In genomic region chr19:10422846-10423245, GRCh38 we compare ENCODE assay signal across 30 cellular contexts. TPM values are rescaled to one million over a fixed set of nuclear protein-coding genes. Genes with fewer than 3 reads are reported as not detected.
DNase-seq lines count a peak whose midpoint lies in the region; ATAC-seq and TF ChIP-seq lines count a peak whose summit lies in the region.
"Had no signal": no experiment of that assay in that cellular context is flagged by ENCODE, and none has a peak within 500 bp of the region (broad histone marks: within the 10 kb centered on the region; RNA-seq: fewer than 3 reads in every experiment).

No MANE protein-coding gene starts in this region.

- H3K9me2 ChIP-seq in SK-N-SH = no peaks in the 10 kb centered on the region

- H3K27me3 ChIP-seq in SK-N-SH (ENCODE audit: insufficient read depth) = peaks cover 53% of the 10 kb centered on the region

- 42% methylated on average over 3 of the region's 3 CpGs for WGBS in SK-N-SH (ENCODE audit: low lambda C conversion rate)

- H4K20me1 ChIP-seq in SK-N-SH (ENCODE audit: insufficient read depth) = no peaks in the 10 kb centered on the region

- H3K9me3 Mint-ChIP-seq in activated T-helper 1 cell treated with anti-CD3 and anti-CD28 coated beads, Interleukin-12 subunit alpha, Interleukin-12 subunit beta, Interleukin-2, Interleukin-4 antibody, amounts not matched to agents 30 ng/mL and 10 ng/mL and 1 ng/mL, durations not matched to agents 14 hours and 24 hours and 36 hours = no peaks in the 10 kb centered on the region
- H3K9me3 Mint-ChIP-seq: activated T-cell treated with anti-CD3 and anti-CD28 coated beads, Interleukin-2, amount 50 U/mL, for 24 hours; CD8-positive, alpha-beta memory T cell; memory B cell; nephron had no signal

- CTCF ChIA-PET in SK-N-SH (lab: Yijun Ruan, JAX) = interaction anchor here (0.9 to 11.8 kb wide), 4 partner anchors 18 to 154 kb away, joined by 3 to 313 read pairs (median 6); partner anchors contain the start of gene CDC37

- H3K27me3 Mint-ChIP-seq in activated T-helper 1 cell treated with anti-CD3 and anti-CD28 coated beads, Interleukin-12 subunit alpha, Interleukin-12 subunit beta, Interleukin-2, Interleukin-4 antibody, amounts not matched to agents 30 ng/mL and 10 ng/mL and 1 ng/mL, durations not matched to agents 14 hours and 24 hours and 36 hours (ENCODE audit: insufficient read depth) = no peaks in the 10 kb centered on the region

- no peak overlapping the region for H2AFZ ChIP-seq in SK-N-SH (ENCODE audit: low read depth)

- H3F3A ChIP-seq in SK-N-SH (replicated peaks; ENCODE audit: insufficient read depth) = peaks cover 26% of the 10 kb centered on the region

- no peak for TF ChIP-seq RAD21 in SK-N-SH (IDR thresholded peaks at IDR 0.05; ENCODE audit: low read length)

- no peak for TF ChIP-seq EP300 in SK-N-SH (IDR thresholded peaks at IDR 0.05; ENCODE audit: borderline replicate concordance in 1 of 2, low read depth in 1 of 2, low read length in 1 of 2)

- intact Hi-C loops in Right ventricle myocardium inferior (cut with DNase I) (no loop called here), left cardiac atrium (cut with DNase I) (loop anchor here in 1 of 2 donors (2.0 kb wide), 1 partner anchor 18 kb away; no protein-coding TSS in a partner anchor)
- intact Hi-C loops in activated T-helper 1 cell treated with anti-CD3 and anti-CD28 coated beads, Interleukin-12 subunit alpha, Interleukin-12 subunit beta, Interleukin-2, Interleukin-4 antibody, amounts not matched to agents 30 ng/mL and 10 ng/mL and 1 ng/mL, durations not matched to agents 14 hours and 24 hours and 36 hours (cut with micrococcal nuclease) = no loop called here

- H3K9me3 ChIP-seq in SK-N-SH = no peaks in the 10 kb centered on the region
- H3K9me3 ChIP-seq: esophagus muscularis mucosa, left lung, ovary, suprapubic skin, upper lobe of left lung had no signal

- H3K4me3 Mint-ChIP-seq in activated T-helper 1 cell treated with anti-CD3 and anti-CD28 coated beads, Interleukin-12 subunit alpha, Interleukin-12 subunit beta, Interleukin-2, Interleukin-4 antibody, amounts not matched to agents 30 ng/mL and 10 ng/mL and 1 ng/mL, durations not matched to agents 14 hours and 24 hours and 36 hours = peak overlapping the region; percentile 88

- DNase-seq in SK-N-SH = peak; percentile 25
- DNase-seq in Right ventricle myocardium inferior (ENCODE audit: missing footprints) = peak; percentile 18
- no peak for DNase-seq in left cardiac atrium
- DNase-seq in activated T-helper 1 cell treated with anti-CD3 and anti-CD28 coated beads, Interleukin-12 subunit alpha, Interleukin-12 subunit beta, Interleukin-2, Interleukin-4 antibody, amounts not matched to agents 30 ng/mL and 10 ng/mL and 1 ng/mL, durations not matched to agents 14 hours and 24 hours and 36 hours (ENCODE audit: low spot score) = no peak
- DNase-seq in DMS153 (lab: John Stamatoyannopoulos, UW) = no peak
- DNase-seq in NCI-H2081 treated with DMSO at 0.1 percent for 48 hours (lab: John Stamatoyannopoulos, UW) = no peak
- DNase-seq: activated T-cell treated with anti-CD3 and anti-CD28 coated beads, Interleukin-2, amount 50 U/mL, for 24 hours; AML-193; amniotic stem cell; CD8-positive, alpha-beta memory T cell; cerebellar nuclear complex; foreskin fibroblast; Karpas-422; left lung; NCI-H146; NCI-H82; ovary; stimulated activated naive CD4-positive, alpha-beta T cell treated with Interleukin-2 at 50 U/mL for 16 hours; T-helper 17 cell; upper lobe of left lung had no signal

- POLR2A ChIA-PET in SK-N-SH (lab: Yijun Ruan, JAX) = no interaction called here

- peaks cover 13% of the 10 kb centered on the region for H3K36me3 Mint-ChIP-seq in activated T-helper 1 cell treated with anti-CD3 and anti-CD28 coated beads, Interleukin-12 subunit alpha, Interleukin-12 subunit beta, Interleukin-2, Interleukin-4 antibody, amounts not matched to agents 30 ng/mL and 10 ng/mL and 1 ng/mL, durations not matched to agents 14 hours and 24 hours and 36 hours (ENCODE audit: low read depth)
- H3K36me3 Mint-ChIP-seq: brain, memory B cell had no signal

- no peak overlapping the region for H3K4me2 ChIP-seq in SK-N-SH

- H3K27ac Mint-ChIP-seq in activated T-helper 1 cell treated with anti-CD3 and anti-CD28 coated beads, Interleukin-12 subunit alpha, Interleukin-12 subunit beta, Interleukin-2, Interleukin-4 antibody, amounts not matched to agents 30 ng/mL and 10 ng/mL and 1 ng/mL, durations not matched to agents 14 hours and 24 hours and 36 hours = no peak overlapping the region
- H3K27ac Mint-ChIP-seq: nephron had no signal

- H3K4me3 ChIP-seq in SK-N-SH (ENCODE audit: low read depth in 2 of 2, low read length in 1 of 2) = no peak overlapping the region
- H3K4me3 ChIP-seq: esophagus muscularis mucosa, left lung, ovary, skin epidermis, suprapubic skin, upper lobe of left lung had no signal

- H3K4me1 ChIP-seq in SK-N-SH (ENCODE audit: control insufficient read depth in 1 of 2, insufficient read depth in 2 of 2, low read depth in 1 of 2, low read length in 1 of 2) = peaks cover 5 to 10% of the 10 kb centered on the region in 2 experiments; a peak in 1 of 4 replicates

- no peak overlapping the region for H3K27ac ChIP-seq in SK-N-SH (ENCODE audit: low read depth in 2 of 2, low read length in 1 of 2)
- H3K27ac ChIP-seq: esophagus muscularis mucosa, left lung, ovary, suprapubic skin, upper lobe of left lung had no signal

- ATAC-seq in SK-N-SH treated with all-trans-retinoic acid at 6 μM for 48 hours = no peak
- no peak for ATAC-seq in Right ventricle myocardium inferior
- no peak for ATAC-seq in left cardiac atrium
- no peak for ATAC-seq in HG02840 (IDR thresholded peaks at IDR 0.05; ENCODE audit: low FRiP score, unreplicated experiment)
- ATAC-seq: activated CD4-positive, CD25-positive, alpha-beta regulatory T cell treated with anti-CD3 and anti-CD28 coated beads, Interleukin-2, amount 50 U/mL, for 24 hours; HCT116; T-helper 17 cell had no signal

- no peaks in the 10 kb centered on the region for H3K36me3 ChIP-seq in SK-N-SH (replicated peaks in 1 of 2; ENCODE audit: control insufficient read depth in 1 of 2, insufficient read depth in 2 of 2, low read length in 1 of 2)
- H3K36me3 ChIP-seq: esophagus muscularis mucosa, left lung, ovary, suprapubic skin, upper lobe of left lung had no signal

- no peak for TF ChIP-seq CTCF in SK-N-SH (IDR thresholded peaks at IDR 0.05)

- H3K79me2 ChIP-seq in SK-N-SH (ENCODE audit: insufficient read depth) = no peaks in the 10 kb centered on the region

- H3K4me1 Mint-ChIP-seq in activated T-helper 1 cell treated with anti-CD3 and anti-CD28 coated beads, Interleukin-12 subunit alpha, Interleukin-12 subunit beta, Interleukin-2, Interleukin-4 antibody, amounts not matched to agents 30 ng/mL and 10 ng/mL and 1 ng/mL, durations not matched to agents 14 hours and 24 hours and 36 hours (ENCODE audit: low read depth) = peaks cover 70% of the 10 kb centered on the region

- no peak overlapping the region for H3K9ac ChIP-seq in SK-N-SH

TF ChIP-seq in SK-N-SH, 30 proteins besides CTCF, POLR2A, EP300 and RAD21 (continues in another document):
- TF ChIP-seq PBX3 (IDR thresholded peaks at IDR 0.05) = no peak
- no peak for TF ChIP-seq GABPA (IDR thresholded peaks at IDR 0.05; ENCODE audit: low read depth)
- no peak for TF ChIP-seq NRF1 (IDR thresholded peaks at IDR 0.05; ENCODE audit: low read depth, low read length)

TF ChIP-seq in SK-N-SH treated with all-trans-retinoic acid at 6 μM for 48 hours, 23 proteins besides CTCF, POLR2A, EP300 and RAD21 (continues in another document):
- TF ChIP-seq ISL1 (CRISPR knock-in tag; IDR thresholded peaks at IDR 0.05) (no peak), ZNF70 (CRISPR knock-in tag; IDR thresholded peaks at IDR 0.05) (no peak), SNAI2 (CRISPR knock-in tag; IDR thresholded peaks at IDR 0.05) (no peak), CSRNP3 (CRISPR knock-in tag; IDR thresholded peaks at IDR 0.05) (no peak), TOX (CRISPR knock-in tag; IDR thresholded peaks at IDR 0.05; ENCODE audit: borderline replicate concordance) (no peak), GLIS3 (CRISPR knock-in tag; IDR thresholded peaks at IDR 0.05) (no peak), ZFP30 (CRISPR knock-in tag; IDR thresholded peaks at IDR 0.05) (no peak)

RNA-seq across cellular contexts. Expression of gene PDE4A, which starts 2.5 kb away (rescaled TPM):
- polyA plus RNA-seq in SK-N-SH (2012; rRNA removed) = 2.3 and 2.9 TPM in 2 replicates
- polyA plus RNA-seq in SK-N-SH (2012; cell fraction: cytosol; rRNA removed) = 2.0 and 2.8 TPM in 2 replicates
- polyA plus RNA-seq in SK-N-SH (2012; cell fraction: nucleus; rRNA removed) = 5.6 and 6.7 TPM in 2 replicates
- total RNA-seq in Right ventricle myocardium inferior (37.0 TPM), left cardiac atrium (10 to 100 TPM; 13.5 to 13.7 TPM)
- 67.7 and 71.1 TPM in 2 replicates for total RNA-seq in activated T-helper 1 cell treated with anti-CD3 and anti-CD28 coated beads, Interleukin-12 subunit alpha, Interleukin-12 subunit beta, Interleukin-2, Interleukin-4 antibody, amounts not matched to agents 30 ng/mL and 10 ng/mL and 1 ng/mL, durations not matched to agents 14 hours and 24 hours and 36 hours

RNA-seq across cellular contexts. Expression of gene CDC37, which starts 19.5 kb away (rescaled TPM):
- 1,026 and 1,054 TPM in 2 replicates for polyA plus RNA-seq in SK-N-SH (2012; rRNA removed)
- 593 and 675 TPM in 2 replicates for polyA plus RNA-seq in SK-N-SH (2012; cell fraction: cytosol; rRNA removed)
- polyA plus RNA-seq in SK-N-SH (2012; cell fraction: nucleus; rRNA removed) = 2,817 and 3,252 TPM in 2 replicates
- total RNA-seq in Right ventricle myocardium inferior (155 TPM), left cardiac atrium (100 to 1,000 TPM; 130 to 156 TPM)
- total RNA-seq in activated T-helper 1 cell treated with anti-CD3 and anti-CD28 coated beads, Interleukin-12 subunit alpha, Interleukin-12 subunit beta, Interleukin-2, Interleukin-4 antibody, amounts not matched to agents 30 ng/mL and 10 ng/mL and 1 ng/mL, durations not matched to agents 14 hours and 24 hours and 36 hours = 320 and 326 TPM in 2 replicates

RNA-seq across cellular contexts. Expression of gene TYK2, which starts 42.5 kb away (rescaled TPM):
- polyA plus RNA-seq in SK-N-SH (2012; rRNA removed) = 34.8 and 44.6 TPM in 2 replicates
- 11.9 and 17.2 TPM in 2 replicates for polyA plus RNA-seq in SK-N-SH (2012; cell fraction: cytosol; rRNA removed)
- polyA plus RNA-seq in SK-N-SH (2012; cell fraction: nucleus; rRNA removed) = 343 and 417 TPM in 2 replicates
- total RNA-seq in Right ventricle myocardium inferior (67.1 TPM), left cardiac atrium (10 to 100 TPM; 57.3 to 59.3 TPM)
- total RNA-seq in activated T-helper 1 cell treated with anti-CD3 and anti-CD28 coated beads, Interleukin-12 subunit alpha, Interleukin-12 subunit beta, Interleukin-2, Interleukin-4 antibody, amounts not matched to agents 30 ng/mL and 10 ng/mL and 1 ng/mL, durations not matched to agents 14 hours and 24 hours and 36 hours = 268 and 271 TPM in 2 replicates

Comparison
In these comparisons a context has a peak if more than half of its experiments do, and no peak if none do; other contexts are left out.
1. DNase-seq: peak in SK-N-SH (single experiment) and Right ventricle myocardium inferior (single experiment); none in left cardiac atrium (single experiment), activated T-helper 1 cell treated with anti-CD3 and anti-CD28 coated beads, Interleukin-12 subunit alpha, Interleukin-12 subunit beta, Interleukin-2, Interleukin-4 antibody, amounts not matched to agents 30 ng/mL and 10 ng/mL and 1 ng/mL, durations not matched to agents 14 hours and 24 hours and 36 hours (single experiment), DMS153 (single experiment) and NCI-H2081 treated with DMSO at 0.1 percent for 48 hours (single experiment).